ENCODE assay signal across 8 cellular contexts in genomic region chr3:42961633-42962032, GRCh38. TPM values are rescaled to one million over a fixed set of nuclear protein-coding genes. Genes with fewer than 3 reads are reported as not detected.
DNase-seq lines count a peak whose midpoint lies in the region; ATAC-seq and TF ChIP-seq lines count a peak whose summit lies in the region.

No MANE protein-coding gene starts in this region.

- no peak overlapping the region for H3K4me3 Mint-ChIP-seq in type B pancreatic cell

- H3K27me3 Mint-ChIP-seq in type B pancreatic cell: peaks cover 46% of the 10 kb centered on the region

- peak; percentile 85 for ATAC-seq in left lung
- no peak for ATAC-seq in GM21737 (IDR thresholded peaks at IDR 0.05; ENCODE audit: unreplicated experiment)
- ATAC-seq in HG03521 (IDR thresholded peaks at IDR 0.05; ENCODE audit: unreplicated experiment): no peak

- no peak for TF ChIP-seq POLR2A in Peyer's patch (IDR thresholded peaks at IDR 0.05)

- H3K27ac Mint-ChIP-seq in type B pancreatic cell: no peak overlapping the region

- H3K4me1 ChIP-seq in Peyer's patch (no peaks in the 10 kb centered on the region), left lung (no peaks in the 10 kb centered on the region)

- TF ChIP-seq CTCF in Peyer's patch (IDR thresholded peaks at IDR 0.05): peak; percentile 12 to 67 (median 62)
- peak; percentile 49 for TF ChIP-seq CTCF in coronary artery (IDR thresholded peaks at IDR 0.05)
- TF ChIP-seq CTCF in left lung (IDR thresholded peaks at IDR 0.05): peak; percentile 58 to 69
- peak; percentile 84 for TF ChIP-seq CTCF in type B pancreatic cell (conservative IDR thresholded peaks at IDR 0.05)

- no peak overlapping the region for H3K27ac ChIP-seq in Peyer's patch
- H3K27ac ChIP-seq in coronary artery: no peak overlapping the region
- no peak overlapping the region for H3K27ac ChIP-seq in left lung

- no peaks in the 10 kb centered on the region for H3K9me3 ChIP-seq in Peyer's patch
- H3K9me3 ChIP-seq in left lung: no peaks in the 10 kb centered on the region

- DNase-seq in DMS53 treated with DMSO at 0.1 percent for 48 hours (lab: John Stamatoyannopoulos, UW; ENCODE audit: unreplicated experiment) (peak; percentile 6), HS-5 (ENCODE audit: low read depth) (peak; percentile 18), Peyer's patch (peak in 1 of 3 donors; percentile 52), coronary artery (ENCODE audit: low spot score) (no peak), left lung (no peak), type B pancreatic cell (ENCODE audit: extremely low spot score, unreplicated experiment) (no peak)

- no peaks in the 10 kb centered on the region for H3K9me3 Mint-ChIP-seq in type B pancreatic cell

- intact Hi-C loops in left lung (cut with DNase I): loop anchor here in 1 of 2 donors (5.0 kb wide), 1 partner anchor 196 kb away; no protein-coding TSS in a partner anchor

- H3K27me3 ChIP-seq in Peyer's patch: no peaks in the 10 kb centered on the region
- H3K27me3 ChIP-seq in left lung: no peaks in the 10 kb centered on the region

- H3K4me3 ChIP-seq in Peyer's patch (no peak overlapping the region), coronary artery (no peak overlapping the region), left lung (no peak overlapping the region)

- H3K36me3 Mint-ChIP-seq in type B pancreatic cell: no peaks in the 10 kb centered on the region

- no peaks in the 10 kb centered on the region for H3K4me1 Mint-ChIP-seq in type B pancreatic cell (ENCODE audit: unreplicated experiment)

- no peaks in the 10 kb centered on the region for H3K36me3 ChIP-seq in Peyer's patch
- no peaks in the 10 kb centered on the region for H3K36me3 ChIP-seq in left lung

RNA-seq across cellular contexts. Expression of gene GASK1A, which starts 17.5 kb away (rescaled TPM):
- 1 to 10 TPM; 1.8 to 9.1 (median 6.3) TPM for total RNA-seq in Peyer's patch
- 10 to 100 TPM; 11.3 to 12.3 TPM for total RNA-seq in left lung
- 0.36 and 0.89 TPM in 2 replicates for total RNA-seq in type B pancreatic cell (ENCODE audit: low replicate concordance)

RNA-seq across cellular contexts. Expression of gene ZNF662, which starts 55.7 kb away (rescaled TPM):
- 1 to 10 TPM; 1.2 to 8.9 (median 6.0) TPM for total RNA-seq in Peyer's patch
- total RNA-seq in left lung: 1 to 10 TPM; 6.7 to 7.1 TPM
- 0.48 TPM in 1 of 2 replicates, not detected in the other for total RNA-seq in type B pancreatic cell (ENCODE audit: low replicate concordance)

Comparison
In these comparisons a context has a peak if more than half of its experiments do, and no peak if none do; other contexts are left out.
1. DNase-seq: peak in DMS53 treated with DMSO at 0.1 percent for 48 hours (single experiment) and HS-5 (single experiment); none in coronary artery (single experiment), left lung (0 of 2) and type B pancreatic cell (single experiment).
2. Peak in every context shown above with its lines, with median percentiles within 50 percentile points of each other: CTCF ChIP-seq.